In genomic region chr2:71018625-71019024, GRCh38 we compare ENCODE assay signal across 29 cellular contexts. TPM values are rescaled to one million over a fixed set of nuclear protein-coding genes. Genes with fewer than 3 reads are reported as not detected.
"Had no signal": no experiment of that assay in that cellular context is flagged by ENCODE, and none has a peak within 500 bp of the region (broad histone marks: within the 10 kb centered on the region; RNA-seq: fewer than 3 reads in every experiment).

No MANE protein-coding gene starts in this region.

- H3K9me3 Mint-ChIP-seq: activated B cell treated with CpG ODN at 0.5 μM for 24 hours; activated CD4-positive, alpha-beta memory T cell treated with anti-CD3 and anti-CD28 coated beads, Interleukin-2, amount 10 ng/mL, durations not matched to agents 7 days and 5 days; activated CD4-positive, alpha-beta T cell treated with anti-CD3 and anti-CD28 coated beads, Interleukin-2, amount 10 ng/mL, durations not matched to agents 7 days and 5 days; activated naive CD4-positive, alpha-beta T cell treated with anti-CD3 and anti-CD28 coated beads, Interleukin-2, amount 50 U/mL, for 24 hours; activated naive CD8-positive, alpha-beta T cell treated with anti-CD3 and anti-CD28 coated beads, Interleukin-2, amount 10 ng/mL, durations not matched to agents 7 days and 5 days; activated T-cell treated with anti-CD3 and anti-CD28 coated beads, Interleukin-2, amount 50 U/mL, for 24 hours; activated T-cell treated with anti-CD3 and anti-CD28 coated beads, Interleukin-2, amount 50 U/mL, for 72 hours; T-helper 2 cell treated with Interferon-gamma antibody and Interleukin-4, amounts not matched to agents 5 μg/mL and 100 μg/mL, for 36 hours had no signal

- H3K27ac Mint-ChIP-seq: activated B cell treated with CpG ODN at 0.5 μM for 24 hours; activated CD4-positive, alpha-beta memory T cell treated with anti-CD3 and anti-CD28 coated beads, Interleukin-2, amount 10 ng/mL, durations not matched to agents 7 days and 5 days; activated CD4-positive, alpha-beta T cell treated with anti-CD3 and anti-CD28 coated beads, Interleukin-2, amount 10 ng/mL, durations not matched to agents 7 days and 5 days; activated naive CD4-positive, alpha-beta T cell treated with anti-CD3 and anti-CD28 coated beads, Interleukin-2, amount 50 U/mL, for 24 hours; activated naive CD8-positive, alpha-beta T cell treated with anti-CD3 and anti-CD28 coated beads, Interleukin-2, amount 10 ng/mL, durations not matched to agents 7 days and 5 days; activated T-cell treated with anti-CD3 and anti-CD28 coated beads, Interleukin-2, amount 50 U/mL, for 24 hours; activated T-cell treated with anti-CD3 and anti-CD28 coated beads, Interleukin-2, amount 50 U/mL, for 72 hours; brain; T-helper 17 cell; T-helper 2 cell treated with Interferon-gamma antibody and Interleukin-4, amounts not matched to agents 5 μg/mL and 100 μg/mL, for 36 hours had no signal

- H3K36me3 Mint-ChIP-seq: activated naive CD4-positive, alpha-beta T cell treated with anti-CD3 and anti-CD28 coated beads, Interleukin-2, amount 50 U/mL, for 24 hours; activated naive CD8-positive, alpha-beta T cell treated with anti-CD3 and anti-CD28 coated beads, Interleukin-2, amount 10 ng/mL, durations not matched to agents 7 days and 5 days; brain had no signal

- DNase-seq: activated B cell treated with CpG ODN at 0.5 μM for 24 hours; activated CD4-positive, alpha-beta memory T cell treated with anti-CD3 and anti-CD28 coated beads, Interleukin-2, amount 10 ng/mL, durations not matched to agents 7 days and 5 days; activated CD4-positive, alpha-beta T cell treated with anti-CD3 and anti-CD28 coated beads for 4 hours; activated CD4-positive, alpha-beta T cell treated with anti-CD3 and anti-CD28 coated beads, Interleukin-2, amount 10 ng/mL, durations not matched to agents 7 days and 5 days; activated CD4-positive, alpha-beta T cell treated with anti-CD3 and anti-CD28 coated beads, Interleukin-2, amount 50 U/mL, for 4 hours; activated CD8-positive, alpha-beta memory T cell treated with anti-CD3 and anti-CD28 coated beads, Interleukin-2, amount 50 U/mL, for 48 hours; activated effector memory CD4-positive, alpha-beta T cell treated with Interleukin-2 at 50 U/mL for 16 hours; activated gamma-delta T cell treated with Interleukin-2 at 50 U/mL for 16 hours; activated naive CD4-positive, alpha-beta T cell treated with Interleukin-2 at 50 U/mL for 16 hours; activated naive CD8-positive, alpha-beta T cell treated with anti-CD3 and anti-CD28 coated beads, Interleukin-2, amount 10 ng/mL, durations not matched to agents 7 days and 5 days; activated T-cell treated with anti-CD3 and anti-CD28 coated beads for 4 hours; activated T-cell treated with anti-CD3 and anti-CD28 coated beads, Interleukin-2, amount 50 U/mL, for 24 hours; activated T-cell treated with anti-CD3 and anti-CD28 coated beads, Interleukin-2, amount 50 U/mL, for 72 hours; central memory CD4-positive, alpha-beta T cell; cerebellar nuclear complex; colonic mucosa; effector CD8-positive, alpha-beta T cell; esophagus squamous epithelium; foreskin melanocyte; heart right ventricle; T-helper 1 cell; T-helper 17 cell; T1000; WERI-Rb-1 had no signal

- H3K27me3 Mint-ChIP-seq: activated B cell treated with CpG ODN at 0.5 μM for 24 hours; activated CD4-positive, alpha-beta T cell treated with anti-CD3 and anti-CD28 coated beads, Interleukin-2, amount 10 ng/mL, durations not matched to agents 7 days and 5 days; activated naive CD4-positive, alpha-beta T cell treated with anti-CD3 and anti-CD28 coated beads, Interleukin-2, amount 50 U/mL, for 24 hours; activated naive CD8-positive, alpha-beta T cell treated with anti-CD3 and anti-CD28 coated beads, Interleukin-2, amount 10 ng/mL, durations not matched to agents 7 days and 5 days; activated T-cell treated with anti-CD3 and anti-CD28 coated beads, Interleukin-2, amount 50 U/mL, for 24 hours had no signal

- ATAC-seq: activated CD4-positive, CD25-positive, alpha-beta regulatory T cell treated with anti-CD3 and anti-CD28 coated beads, Interleukin-2, amount 50 U/mL, for 24 hours; gastroesophageal sphincter; heart right ventricle; T-helper 17 cell had no signal

- H3K4me3 Mint-ChIP-seq: activated B cell treated with CpG ODN at 0.5 μM for 24 hours; activated CD4-positive, alpha-beta memory T cell treated with anti-CD3 and anti-CD28 coated beads, Interleukin-2, amount 10 ng/mL, durations not matched to agents 7 days and 5 days; activated CD4-positive, alpha-beta T cell treated with anti-CD3 and anti-CD28 coated beads, Interleukin-2, amount 10 ng/mL, durations not matched to agents 7 days and 5 days; activated naive CD4-positive, alpha-beta T cell treated with anti-CD3 and anti-CD28 coated beads, Interleukin-2, amount 50 U/mL, for 24 hours; activated naive CD8-positive, alpha-beta T cell treated with anti-CD3 and anti-CD28 coated beads, Interleukin-2, amount 10 ng/mL, durations not matched to agents 7 days and 5 days; activated T-cell treated with anti-CD3 and anti-CD28 coated beads, Interleukin-2, amount 50 U/mL, for 24 hours; activated T-cell treated with anti-CD3 and anti-CD28 coated beads, Interleukin-2, amount 50 U/mL, for 72 hours; brain; T-helper 17 cell; T-helper 2 cell treated with Interferon-gamma antibody and Interleukin-4, amounts not matched to agents 5 μg/mL and 100 μg/mL, for 36 hours had no signal

RNA-seq across cellular contexts. Expression of gene ANKRD53, which starts 40.2 kb away (rescaled TPM):
- total RNA-seq: activated CD4-positive, alpha-beta memory T cell treated with anti-CD3 and anti-CD28 coated beads, Interleukin-2, amount 10 ng/mL, durations not matched to agents 7 days and 5 days had no signal
